In the genomic region with DNA sequence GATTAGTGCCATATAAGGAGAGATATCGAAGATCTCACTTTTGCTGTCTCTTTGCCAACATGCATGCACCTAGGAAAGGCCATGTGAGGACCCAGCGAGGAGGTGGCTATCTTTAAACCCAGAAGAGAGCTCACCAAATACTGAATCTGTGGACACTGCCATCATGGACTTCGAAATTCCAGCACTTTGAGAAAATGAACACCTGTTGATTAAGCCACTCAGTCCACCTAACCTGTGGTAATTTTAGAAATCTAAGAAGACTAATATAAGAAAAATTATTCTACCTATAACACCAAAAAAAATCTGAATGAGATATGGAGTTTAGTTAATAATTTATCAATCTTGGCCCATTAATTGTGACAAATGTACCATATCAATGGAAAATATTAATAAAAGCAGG, we compare ENCODE assay signal across 8 cellular contexts.
"Had no signal": no experiment of that assay in that cellular context is flagged by ENCODE, and none has a peak within 500 bp of the region (broad histone marks: within the 10 kb centered on the region; RNA-seq: fewer than 3 reads in every experiment).

No MANE protein-coding gene starts in this region.

- H3K4me3 ChIP-seq: GM12878 had no signal

- ATAC-seq: GM12878 had no signal

- DNase-seq: GDM1, GF-D8 had no signal

- FAIRE-seq: G401.6, GM12878, GM12891, GM12892, GM18507, GM19239 had no signal
